Comparison of ENCODE assay signal across 18 cellular contexts in the genomic region with DNA sequence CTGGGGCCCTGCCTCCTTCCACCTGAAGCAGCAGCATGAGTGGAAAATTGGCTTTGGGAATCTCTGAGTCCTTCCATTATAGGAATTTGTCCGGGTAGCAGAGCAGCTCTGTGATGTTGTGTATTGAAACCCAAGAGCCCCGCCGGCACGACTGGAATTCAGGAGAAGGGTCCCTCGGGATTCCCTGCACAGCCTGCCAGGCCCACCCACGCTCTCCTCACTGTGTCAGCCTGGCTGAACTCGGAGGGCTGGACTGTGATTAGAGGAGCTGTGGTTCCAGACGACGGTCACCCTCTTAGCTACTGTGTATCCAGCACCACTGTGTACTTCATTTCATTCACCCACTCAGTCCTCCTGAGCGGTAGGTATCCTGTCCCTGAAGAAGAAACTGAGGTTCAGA. TPM values are rescaled to one million over a fixed set of nuclear protein-coding genes. Genes with fewer than 3 reads are reported as not detected.
"Had no signal": no experiment of that assay in that cellular context is flagged by ENCODE, and none has a peak within 500 bp of the region (broad histone marks: within the 10 kb centered on the region; RNA-seq: fewer than 3 reads in every experiment).

No MANE protein-coding gene starts in this region.

- H3K4me1 ChIP-seq: ascending aorta, uterus had no signal

- H3K4me3 ChIP-seq: ascending aorta, coronary artery, ovary, uterus had no signal

- H3K27ac ChIP-seq: ascending aorta, coronary artery, epithelial cell of prostate, ovary, uterus, WERI-Rb-1 had no signal

- H3K9me3 ChIP-seq: ascending aorta, ovary, uterus had no signal

- H3K36me3 ChIP-seq: ascending aorta, ovary, uterus, WERI-Rb-1 had no signal

- ATAC-seq: activated CD4-positive, alpha-beta T cell treated with anti-CD3 and anti-CD28 coated beads for 36 hours; activated CD8-positive, alpha-beta T cell treated with anti-CD3 and anti-CD28 coated beads for 36 hours; activated T-cell treated with anti-CD3 and anti-CD28 coated beads, Interleukin-2, amount 50 U/mL, for 72 hours; stimulated activated naive CD8-positive, alpha-beta T cell treated with anti-CD3 and anti-CD28 coated beads, Interleukin-15, amount 100 ng/mL, for 72 hours had no signal

- DNase-seq: activated CD4-positive, alpha-beta T cell treated with anti-CD3 and anti-CD28 coated beads for 36 hours; activated CD8-positive, alpha-beta memory T cell treated with anti-CD3 and anti-CD28 coated beads, Interleukin-2, amount 50 U/mL, for 4 hours; activated CD8-positive, alpha-beta T cell treated with anti-CD3 and anti-CD28 coated beads for 36 hours; activated gamma-delta T cell treated with Interleukin-2 at 50 U/mL for 16 hours; activated naive CD8-positive, alpha-beta T cell treated with anti-CD3 and anti-CD28 coated beads, Interleukin-2, amount 10 ng/mL, durations not matched to agents 7 days and 5 days; activated T-cell treated with anti-CD3 and anti-CD28 coated beads, Interleukin-2, amount 50 U/mL, for 72 hours; caudate nucleus; effector CD8-positive, alpha-beta T cell; mammary epithelial cell; ovary; stimulated activated CD4-positive, alpha-beta T cell treated with anti-CD3 and anti-CD28 coated beads, Interleukin-4, amount 100 ng/mL, for 4 hours; stimulated activated naive CD8-positive, alpha-beta T cell treated with anti-CD3 and anti-CD28 coated beads, Interleukin-15, amount 100 ng/mL, for 72 hours; T-helper 1 cell; uterus; WERI-Rb-1 had no signal

- H3K27me3 ChIP-seq: ascending aorta, ovary, uterus had no signal

RNA-seq across cellular contexts. Expression of gene TSPAN18, which starts 18.7 kb away (rescaled TPM):
- total RNA-seq: mammary epithelial cell had no signal
